In the genomic region with DNA sequence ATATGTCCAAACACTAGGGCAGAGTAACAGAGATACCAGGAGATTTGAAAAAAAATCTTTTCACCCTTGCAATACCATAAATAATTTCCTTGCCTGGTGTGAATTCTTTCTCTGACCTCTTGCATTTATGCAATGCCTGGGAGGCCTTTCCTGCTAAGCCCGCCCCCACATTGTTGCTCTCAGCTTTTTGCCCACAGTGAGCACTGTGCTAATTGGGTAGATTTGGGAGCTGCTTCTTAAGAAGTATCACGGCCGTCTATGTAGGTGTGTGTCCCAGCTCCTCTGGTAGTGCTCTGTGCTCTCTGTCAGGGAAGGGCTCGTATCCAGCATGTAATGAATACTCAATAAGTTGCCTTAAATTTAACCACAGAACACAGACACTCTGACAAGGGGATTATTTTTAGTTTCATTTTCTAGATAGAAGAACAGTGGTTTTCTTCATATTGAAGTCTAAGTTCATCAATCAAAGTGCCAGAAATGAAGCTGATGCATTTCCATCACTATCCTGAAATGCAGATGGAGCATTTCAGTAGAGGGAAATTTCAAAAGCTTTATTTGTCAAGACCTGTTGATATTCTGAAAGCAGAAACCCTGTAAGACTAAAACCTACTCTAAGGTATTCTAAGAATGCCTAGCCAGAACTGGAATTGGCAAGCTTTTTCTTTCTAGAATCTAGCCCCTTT, we compare ENCODE assay signal across 8 cellular contexts. TPM values are rescaled to one million over a fixed set of nuclear protein-coding genes. Genes with fewer than 3 reads are reported as not detected.
A peak's percentile ranks its signal among the peaks of the same experiment; 100 is the strongest.
DNase-seq lines count a peak whose midpoint lies in the region; ATAC-seq and TF ChIP-seq lines count a peak whose summit lies in the region.

No MANE protein-coding gene starts in this region.

- no peaks in the 10 kb centered on the region for H3F3A ChIP-seq in neural progenitor cell (ENCODE audit: low read depth)

- peaks cover 3% of the 10 kb centered on the region for H3K27me3 Mint-ChIP-seq in neural progenitor cell (ENCODE audit: insufficient read depth, low read depth)

- H3K36me3 ChIP-seq in neural progenitor cell: no peaks in the 10 kb centered on the region

- peak overlapping the region; percentile 71 for H3K4me3 Mint-ChIP-seq in neural progenitor cell

- peaks cover 12% of the 10 kb centered on the region for H3K9me3 Mint-ChIP-seq in neural progenitor cell

- ATAC-seq in HG02588 (IDR thresholded peaks at IDR 0.05; ENCODE audit: unreplicated experiment) (peak; percentile 31), left colon (no peak)

- H4K20me1 ChIP-seq in neural progenitor cell (ENCODE audit: low read depth): no peaks in the 10 kb centered on the region

- DNase-seq in activated effector memory CD4-positive, alpha-beta T cell treated with anti-CD3 and anti-CD28 coated beads, Interleukin-2, amount 50 U/mL, for 16 hours: peak; percentile 67
- DNase-seq in activated effector memory CD4-positive, alpha-beta T cell treated with Interleukin-2 at 50 U/mL for 16 hours: no peak
- DNase-seq in NCI-H69 (lab: John Stamatoyannopoulos, UW): peak; percentile 25
- DNase-seq in dermis blood vessel endothelial cell: peak; percentile 47
- peak; percentile 44 for DNase-seq in neural progenitor cell (ENCODE audit: low spot score)
- no peak for DNase-seq in cerebellum (ENCODE audit: low spot score)
- no peak for DNase-seq in left colon

- no peak overlapping the region for H3K9ac ChIP-seq in neural progenitor cell

- intact Hi-C loops in left colon (cut with DNase I, micrococcal nuclease): no loop called here

- H3K4me1 ChIP-seq in neural progenitor cell: peaks cover 28% of the 10 kb centered on the region

- no peaks in the 10 kb centered on the region for H3K27me3 ChIP-seq in neural progenitor cell

- no peak overlapping the region for H2AFZ ChIP-seq in neural progenitor cell (replicated peaks)

- H3K36me3 Mint-ChIP-seq in neural progenitor cell: peaks cover 4% of the 10 kb centered on the region

- H3K4me3 ChIP-seq in neural progenitor cell: no peak overlapping the region

- H3K27ac ChIP-seq in neural progenitor cell: no peak overlapping the region

- H3K27ac Mint-ChIP-seq in neural progenitor cell: peak overlapping the region; percentile 93

- H3K79me2 ChIP-seq in neural progenitor cell (ENCODE audit: low read depth): no peaks in the 10 kb centered on the region

- H3K9me3 ChIP-seq in neural progenitor cell (ENCODE audit: low read depth): no peaks in the 10 kb centered on the region

- no peak overlapping the region for H3K4me2 ChIP-seq in neural progenitor cell

- H3K4me1 Mint-ChIP-seq in neural progenitor cell: peaks cover 61% of the 10 kb centered on the region

- TF ChIP-seq CTCF in neural progenitor cell (IDR thresholded peaks at IDR 0.05): no peak

RNA-seq across cellular contexts. Expression of a gene that starts 54.5 kb away (rescaled TPM):
- total RNA-seq in dermis blood vessel endothelial cell: 14.1 and 14.7 TPM in 2 replicates
- 6.0 and 12.6 TPM in 2 replicates for total RNA-seq in neural progenitor cell (ENCODE audit: low replicate concordance)
- total RNA-seq in cerebellum: 40.9 TPM
- 1 to 10 TPM; 2.7 to 6.2 TPM for total RNA-seq in left colon

Comparison
In these comparisons a context has a peak if more than half of its experiments do, and no peak if none do; other contexts are left out.
1. DNase-seq: peak in activated effector memory CD4-positive, alpha-beta T cell treated with anti-CD3 and anti-CD28 coated beads, Interleukin-2, amount 50 U/mL, for 16 hours (single experiment), NCI-H69 (single experiment), dermis blood vessel endothelial cell (single experiment) and neural progenitor cell (single experiment); none in activated effector memory CD4-positive, alpha-beta T cell treated with Interleukin-2 at 50 U/mL for 16 hours (single experiment), cerebellum (single experiment) and left colon (0 of 2).